Comparison of ENCODE assay signal across 25 cellular contexts in genomic region chr14:93268406-93268805, GRCh38.
DNase-seq lines count a peak whose midpoint lies in the region; ATAC-seq, FAIRE-seq and TF ChIP-seq lines count a peak whose summit lies in the region.
"Had no signal": no experiment of that assay in that cellular context is flagged by ENCODE, and none has a peak within 500 bp of the region (broad histone marks: within the 10 kb centered on the region; RNA-seq: fewer than 3 reads in every experiment).

No MANE protein-coding gene starts in this region.

- H3K79me2 ChIP-seq in HepG2 (ENCODE audit: insufficient read depth, low read length) (no peaks in the 10 kb centered on the region), K562 (ENCODE audit: control insufficient read depth, insufficient read depth, low read length) (no peaks in the 10 kb centered on the region; the same call in 2 of the 3 replicates)

- peak overlapping the region; percentile 4 to 9 for H3K27ac Mint-ChIP-seq in effector memory CD8-positive, alpha-beta T cell
- H3K27ac Mint-ChIP-seq: CD4-positive, alpha-beta T cell had no signal

- no peaks in the 10 kb centered on the region for H3K36me3 Mint-ChIP-seq in effector memory CD8-positive, alpha-beta T cell (ENCODE audit: insufficient read depth)

- no peaks in the 10 kb centered on the region for H3K27me3 Mint-ChIP-seq in effector memory CD8-positive, alpha-beta T cell
- H3K27me3 Mint-ChIP-seq: CD4-positive, alpha-beta T cell had no signal

- no peak for TF ChIP-seq POLR2A in HepG2 (IDR thresholded peaks at IDR 0.05; ENCODE audit: insufficient read depth in 1 of 2, low read depth in 2 of 2, low read length in 2 of 2)
- no peak for TF ChIP-seq POLR2A in right lobe of liver (IDR thresholded peaks at IDR 0.05)
- no peak for TF ChIP-seq POLR2A in K562 (conservative IDR thresholded peaks at IDR 0.05)

- no peak for TF ChIP-seq EP300 in HepG2 (IDR thresholded peaks at IDR 0.05; ENCODE audit: low read depth in 2 of 2, low read length in 2 of 2)
- no peak for TF ChIP-seq EP300 in HepG2 (CRISPR knock-in tag; IDR thresholded peaks at IDR 0.05; ENCODE audit: borderline replicate concordance)
- no peak for TF ChIP-seq EP300 in K562 (IDR thresholded peaks at IDR 0.05; ENCODE audit: low read length)

- no peak overlapping the region for H3K4me3 Mint-ChIP-seq in effector memory CD8-positive, alpha-beta T cell
- H3K4me3 Mint-ChIP-seq: CD14-positive monocyte; CD4-positive, alpha-beta T cell; CD8-positive, alpha-beta memory T cell had no signal

- H3K4me2 ChIP-seq in HepG2 (ENCODE audit: low read depth, low read length): no peak overlapping the region
- H3K4me2 ChIP-seq in K562 (ENCODE audit: insufficient read depth, low read length): no peak overlapping the region
- H3K4me2 ChIP-seq: BLaER1 treated with 17β-estradiol and CSF1 and Interleukin-3, amounts not matched to agents 10 nM and 100 nM had no signal

- H4K20me1 ChIP-seq in HepG2 (ENCODE audit: insufficient read depth, low read length): no peaks in the 10 kb centered on the region
- H4K20me1 ChIP-seq in K562 (replicated peaks; ENCODE audit: control insufficient read depth, insufficient read depth, low read length): peaks cover 28% of the 10 kb centered on the region

- no peaks in the 10 kb centered on the region for H3K9me3 Mint-ChIP-seq in effector memory CD8-positive, alpha-beta T cell
- H3K9me3 Mint-ChIP-seq: CD14-positive monocyte; CD4-positive, alpha-beta T cell; CD8-positive, alpha-beta memory T cell; HFFc6 had no signal

- no peaks in the 10 kb centered on the region for H3K27me3 ChIP-seq in HepG2 (ENCODE audit: control insufficient read depth in 1 of 2, insufficient read depth in 2 of 2, low read length in 2 of 2)
- no peaks in the 10 kb centered on the region for H3K27me3 ChIP-seq in right lobe of liver
- no peaks in the 10 kb centered on the region for H3K27me3 ChIP-seq in K562 (ENCODE audit: control insufficient read depth in 2 of 2, insufficient read depth in 2 of 2, low read length in 2 of 2)
- H3K27me3 ChIP-seq in SJCRH30: no peaks in the 10 kb centered on the region
- H3K27me3 ChIP-seq: BE2C; BLaER1 treated with 17β-estradiol and CSF1 and Interleukin-3, amounts not matched to agents 10 nM and 100 nM had no signal

- H3K9ac ChIP-seq in HepG2 (ENCODE audit: insufficient read depth, low read depth, low read length) (no peak overlapping the region), K562 (ENCODE audit: insufficient read depth in 1 of 2, low read depth in 2 of 2, low read length in 2 of 2) (no peak overlapping the region)
- H3K9ac ChIP-seq: BLaER1 treated with 17β-estradiol and CSF1 and Interleukin-3, amounts not matched to agents 10 nM and 100 nM had no signal

- no peak for ATAC-seq in HepG2
- ATAC-seq in right lobe of liver: no peak
- no peak for ATAC-seq in K562
- no peak for ATAC-seq in effector memory CD8-positive, alpha-beta T cell (replicated peaks)
- ATAC-seq in left colon: no peak

- TF ChIP-seq CTCF in HepG2 (CRISPR knock-in tag; IDR thresholded peaks at IDR 0.05) (no peak), right lobe of liver (IDR thresholded peaks at IDR 0.05) (no peak), K562 (IDR thresholded peaks at IDR 0.05 in 2 of 3, conservative IDR thresholded peaks at IDR 0.05 in 1 of 3; ENCODE audit: insufficient read depth in 2 of 3, low read depth in 1 of 3, low read length in 3 of 3) (no peak)

- no TSS peak for BruUV-seq in HepG2 (replicated peaks; lab: Mats Ljungman, UMichigan)
- no TSS peak for BruUV-seq in K562 (replicated peaks; lab: Mats Ljungman, UMichigan)

- H3K9me1 ChIP-seq in K562 (ENCODE audit: control insufficient read depth, insufficient read depth, low read length): no peaks in the 10 kb centered on the region

- POLR2A ChIA-PET in HepG2 (lab: Yijun Ruan, JAX) (no interaction called here), K562 (lab: Yijun Ruan, JAX) (no interaction called here)

- CTCF ChIA-PET in HepG2 (lab: Yijun Ruan, JAX; ENCODE audit: low intra/inter-chr PET ratio, low total read pairs): no interaction called here
- CTCF ChIA-PET in K562 (lab: Yijun Ruan, JAX; ENCODE audit: low intra/inter-chr PET ratio): no interaction called here

- H2AFZ ChIP-seq in HepG2 (ENCODE audit: low read length): no peak overlapping the region
- H2AFZ ChIP-seq in K562 (ENCODE audit: low read depth, low read length): no peak overlapping the region

- in situ Hi-C loops in HepG2 (cut with HindIII; ENCODE audit: extremely low pct_ligation_motif_present, low pct_unique_long_range_greater_than_20kb) (no loop called here), K562 (cut with MboI) (no loop called here)

- H3K27ac ChIP-seq in HepG2 (ENCODE audit: extremely low read length, insufficient read depth, low read length) (no peak overlapping the region), right lobe of liver (no peak overlapping the region), K562 (ENCODE audit: extremely low read depth, low read depth, low read length) (no peak overlapping the region), SJCRH30 (no peak overlapping the region)
- H3K27ac ChIP-seq: 22Rv1; BLaER1 treated with 17β-estradiol and CSF1 and Interleukin-3, amounts not matched to agents 10 nM and 100 nM had no signal

- H3K9me3 ChIP-seq in HepG2 (ENCODE audit: low read length) (no peaks in the 10 kb centered on the region), right lobe of liver (no peaks in the 10 kb centered on the region), K562 (replicated peaks; ENCODE audit: control insufficient read depth, insufficient read depth, low read depth, low read length) (no peaks in the 10 kb centered on the region), SJCRH30 (replicated peaks) (no peaks in the 10 kb centered on the region)
- H3K9me3 ChIP-seq: BE2C; BLaER1 treated with 17β-estradiol and CSF1 and Interleukin-3, amounts not matched to agents 10 nM and 100 nM; HAP-1 had no signal

- FAIRE-seq in HepG2 (lab: Jason Lieb, UNC) (no peak), K562 (lab: Jason Lieb, UNC) (no peak)
- FAIRE-seq: A204.1, G401.6, GM12892 had no signal

- intact Hi-C loops in HepG2 (cut with micrococcal nuclease; ENCODE audit: unreplicated experiment) (no loop called here), right lobe of liver (cut with DNase I) (no loop called here), K562 (cut with micrococcal nuclease) (loop anchor here (5.0 kb wide), 1 partner anchor 64 kb away; the partner anchor contains the start of gene BTBD7), left colon (cut with DNase I, micrococcal nuclease) (no loop called here)

- DNase-seq in HepG2 (ENCODE audit: low spot score): no peak
- no peak for DNase-seq in right lobe of liver
- no peak for DNase-seq in K562 (ENCODE audit: extremely low read depth in 1 of 4, low spot score in 3 of 4)
- DNase-seq in effector memory CD8-positive, alpha-beta T cell: no peak
- DNase-seq in SJCRH30: no peak
- DNase-seq in stimulated activated CD4-positive, alpha-beta T cell treated with anti-CD3 and anti-CD28 coated beads, Interleukin-4, amount 100 ng/mL, for 4 hours: no peak
- DNase-seq in Kasumi-1 (lab: John Stamatoyannopoulos, UW): no peak
- DNase-seq in left colon: no peak
- DNase-seq: ACHN; AML-193; BE2C; Calu3; CD4-positive, alpha-beta T cell; CD8-positive, alpha-beta memory T cell; DMS153; DND-41; GOT3; HFFc6 had no signal

- peaks cover 23% of the 10 kb centered on the region for H3K4me1 ChIP-seq in HepG2 (ENCODE audit: insufficient read depth, low read length)
- no peaks in the 10 kb centered on the region for H3K4me1 ChIP-seq in right lobe of liver
- peaks cover 3 to 23% of the 10 kb centered on the region in 2 experiments; a peak in 4 of 5 replicates for H3K4me1 ChIP-seq in K562 (replicated peaks in 1 of 2; ENCODE audit: control insufficient read depth in 2 of 2, insufficient read depth in 2 of 2, low read length in 2 of 2)
- H3K4me1 ChIP-seq in SJCRH30: no peaks in the 10 kb centered on the region

- H3K4me3 ChIP-seq in HepG2 (replicated peaks in 1 of 3; ENCODE audit: insufficient read depth in 1 of 3, low read depth in 2 of 3, low read length in 3 of 3) (no peak overlapping the region), right lobe of liver (no peak overlapping the region), K562 (no peak overlapping the region), SJCRH30 (no peak overlapping the region)
- H3K4me3 ChIP-seq: BLaER1 treated with 17β-estradiol and CSF1 and Interleukin-3, amounts not matched to agents 10 nM and 100 nM; HAP-1 had no signal

- 100% methylated on average over 1 of the region's 1 CpG for WGBS in HepG2 (ENCODE audit: low lambda C conversion rate)
- WGBS in right lobe of liver (ENCODE audit: insufficient coverage, low coverage, low lambda C conversion rate, missing lambda C conversion rate): 80% methylated on average over 1 of the region's 1 CpG
- no CpG with 5 or more reads among the region's 1 CpG for WGBS in K562 (ENCODE audit: insufficient coverage, low coverage, missing lambda C conversion rate)

- TF ChIP-seq RAD21 in HepG2 (CRISPR knock-in tag; IDR thresholded peaks at IDR 0.05) (no peak), K562 (CRISPR knock-in tag; conservative IDR thresholded peaks at IDR 0.05 in 1 of 2, IDR thresholded peaks at IDR 0.05 in 1 of 2) (no peak)

- peaks cover 6 to 7% of the 10 kb centered on the region in 2 experiments for H3K36me3 ChIP-seq in HepG2 (replicated peaks in 1 of 2; ENCODE audit: control insufficient read depth in 1 of 2, insufficient read depth in 2 of 2, low read length in 2 of 2)
- H3K36me3 ChIP-seq in right lobe of liver: no peaks in the 10 kb centered on the region
- peaks cover 4% of the 10 kb centered on the region; the same call in 2 of the 3 replicates for H3K36me3 ChIP-seq in K562 (ENCODE audit: control insufficient read depth, insufficient read depth, low read length)
- H3K36me3 ChIP-seq in SJCRH30: peaks cover 4% of the 10 kb centered on the region

- peaks cover 22 to 46% of the 10 kb centered on the region in 2 donors for H3K4me1 Mint-ChIP-seq in effector memory CD8-positive, alpha-beta T cell (ENCODE audit: low read depth in 2 of 2)

TF ChIP-seq in HepG2, 621 proteins besides CTCF, POLR2A, EP300 and RAD21 (continues in another document):
- no peak for TF ChIP-seq ATF1 (CRISPR knock-in tag; IDR thresholded peaks at IDR 0.05)
- no peak for TF ChIP-seq RFX5 (IDR thresholded peaks at IDR 0.05; ENCODE audit: low read depth, low read length)
- TF ChIP-seq CHD4 (IDR thresholded peaks at IDR 0.05; ENCODE audit: borderline replicate concordance, low read length): peak; percentile 53; the same call in 1 of the 2 replicates
- no peak for TF ChIP-seq XRCC5 (optimal IDR thresholded peaks at IDR 0.05; ENCODE audit: low read length)
- no peak for TF ChIP-seq ZNF143 (CRISPR knock-in tag; IDR thresholded peaks at IDR 0.05)
- TF ChIP-seq HMG20B (CRISPR knock-in tag; conservative IDR thresholded peaks at IDR 0.05): no peak

TF ChIP-seq in K562, 482 proteins besides CTCF, POLR2A, EP300 and RAD21 (continues in another document):
- TF ChIP-seq RBM25 (IDR thresholded peaks at IDR 0.05; ENCODE audit: low read depth, low read length, severe bottlenecking) (peak; percentile 87), ADNP (tag; IDR thresholded peaks at IDR 0.05) (peak; percentile 55)

Comparison
In these comparisons a context has a peak if more than half of its experiments do, and no peak if none do; other contexts are left out.
1. Of the 241 proteins assayed by ChIP-seq in both HepG2 and K562: peak only in HepG2: CHD4; only in K562: ADNP; in both: none; in neither: 239.